In genomic region chr2:14633451-14634211, GRCh38 we compare ENCODE assay signal across 9 cellular contexts. TPM values are rescaled to one million over a fixed set of nuclear protein-coding genes. Genes with fewer than 3 reads are reported as not detected.
DNase-seq lines count a peak whose midpoint lies in the region; ATAC-seq and TF ChIP-seq lines count a peak whose summit lies in the region.
"Had no signal": no experiment of that assay in that cellular context is flagged by ENCODE, and none has a peak within 500 bp of the region (broad histone marks: within the 10 kb centered on the region; RNA-seq: fewer than 3 reads in every experiment).

No MANE protein-coding gene starts in this region.

- H3K4me3 ChIP-seq in GM23338 (peak overlapping the region; percentile 77), adipocyte (ENCODE audit: low read length) (peak overlapping the region; percentile 82), iPS-15b (ENCODE audit: low read depth, low read length) (peak overlapping the region; percentile 70), skeletal muscle tissue (ENCODE audit: low read length in 3 of 3) (peak overlapping the region; percentile 38 to 74 (median 62))

- no peaks in the 10 kb centered on the region for H3K9me3 ChIP-seq in adipocyte (ENCODE audit: control insufficient read depth, low read length)
- H3K9me3 ChIP-seq in iPS-15b (ENCODE audit: control insufficient read depth, insufficient read depth, low read length) = no peaks in the 10 kb centered on the region
- H3K9me3 ChIP-seq in skeletal muscle tissue (ENCODE audit: control insufficient read depth in 3 of 3, low read length in 3 of 3) = no peaks in the 10 kb centered on the region
- H3K9me3 ChIP-seq: MG63 had no signal

- peaks cover 27% of the 10 kb centered on the region for H3K4me1 Mint-ChIP-seq in GM23338

- no peaks in the 10 kb centered on the region for H3K79me2 ChIP-seq in GM23338 (replicated peaks; ENCODE audit: insufficient read depth)

- peak overlapping the region; percentile 81 for H3K4me3 Mint-ChIP-seq in GM23338

- no peaks in the 10 kb centered on the region for H3K9me3 Mint-ChIP-seq in GM23338

- H3K4me1 ChIP-seq in GM23338 (ENCODE audit: insufficient read depth) (peaks cover 14% of the 10 kb centered on the region), adipocyte (ENCODE audit: control insufficient read depth, insufficient read depth, low read length) (peaks cover 15% of the 10 kb centered on the region), iPS-15b (ENCODE audit: control insufficient read depth, insufficient read depth, low read length) (peaks cover 2% of the 10 kb centered on the region), skeletal muscle tissue (ENCODE audit: control insufficient read depth in 3 of 3, insufficient read depth in 3 of 3, low read length in 3 of 3) (peaks cover 29 to 32% (median 31%) of the 10 kb centered on the region in 3 donors)

- H3K4me2 ChIP-seq in GM23338 = peak overlapping the region; percentile 97

- no peak for TF ChIP-seq CTCF in GM23338 (conservative IDR thresholded peaks at IDR 0.05; ENCODE audit: low read depth in 2 of 2)

- H3F3A ChIP-seq in GM23338 (replicated peaks; ENCODE audit: low read depth) = no peaks in the 10 kb centered on the region

- H3K27me3 ChIP-seq in GM23338 (ENCODE audit: insufficient read depth) (peaks cover 77% of the 10 kb centered on the region), adipocyte (replicated peaks; ENCODE audit: control insufficient read depth, insufficient read depth, low read length) (peaks cover 33% of the 10 kb centered on the region), iPS-15b (ENCODE audit: control insufficient read depth, insufficient read depth, low read length) (peaks cover 84% of the 10 kb centered on the region), skeletal muscle tissue (ENCODE audit: control insufficient read depth in 3 of 3, insufficient read depth in 3 of 3, low read length in 3 of 3) (peaks cover 18 to 36% (median 27%) of the 10 kb centered on the region in 3 donors)

- no peaks in the 10 kb centered on the region for H3K9me2 ChIP-seq in GM23338 (ENCODE audit: insufficient read depth)

- no peak overlapping the region for H3K27ac Mint-ChIP-seq in GM23338

- H3K36me3 ChIP-seq in GM23338 (ENCODE audit: insufficient read depth) (no peaks in the 10 kb centered on the region), adipocyte (ENCODE audit: control insufficient read depth, insufficient read depth, low read length, severe bottlenecking) (no peaks in the 10 kb centered on the region), iPS-15b (ENCODE audit: control insufficient read depth, insufficient read depth, low read length) (no peaks in the 10 kb centered on the region), skeletal muscle tissue (ENCODE audit: control insufficient read depth in 3 of 3, insufficient read depth in 3 of 3, low read length in 3 of 3) (no peaks in the 10 kb centered on the region)
- H3K36me3 ChIP-seq: MG63 had no signal

- peak overlapping the region; percentile 94 for H2AFZ ChIP-seq in GM23338

- no peak overlapping the region for H3K9ac ChIP-seq in adipocyte (ENCODE audit: low read length)
- no peak overlapping the region for H3K9ac ChIP-seq in iPS-15b (ENCODE audit: low read depth, low read length)
- no peak overlapping the region for H3K9ac ChIP-seq in skeletal muscle tissue (ENCODE audit: low read depth in 1 of 3, low read length in 3 of 3)

- peak; percentile 11 for DNase-seq in GM23338 (ENCODE audit: low spot score)
- no peak for DNase-seq in adipocyte (ENCODE audit: low read depth)
- DNase-seq in T-helper 1 cell = no peak

- H3K27ac ChIP-seq in GM23338 (ENCODE audit: low read depth) (no peak overlapping the region), skeletal muscle tissue (ENCODE audit: low read depth, low read length) (no peak overlapping the region)

- H3K36me3 Mint-ChIP-seq in GM23338 (ENCODE audit: low read depth) = no peaks in the 10 kb centered on the region; the same call in 2 of the 3 replicates

- ATAC-seq in GM23338 (peak; percentile 2), HG03108 (IDR thresholded peaks at IDR 0.05; ENCODE audit: unreplicated experiment) (no peak), HG03097 (IDR thresholded peaks at IDR 0.05; ENCODE audit: low FRiP score, unreplicated experiment) (no peak)
- ATAC-seq in activated CD4-positive, CD25-positive, alpha-beta regulatory T cell treated with anti-CD3 and anti-CD28 coated beads, Interleukin-2, amount 50 U/mL, for 24 hours = no peak

- H3K27me3 Mint-ChIP-seq in GM23338 (ENCODE audit: insufficient read depth, low read depth, poor library complexity) = peaks cover 48% of the 10 kb centered on the region

- H4K20me1 ChIP-seq in GM23338 (replicated peaks; ENCODE audit: insufficient read depth) = no peaks in the 10 kb centered on the region

TF ChIP-seq in GM23338, 12 proteins besides CTCF, POLR2A, EP300 and RAD21:
- TF ChIP-seq NANOG (IDR thresholded peaks at IDR 0.05; ENCODE audit: borderline replicate concordance) (no peak), ZNF331 (CRISPR knock-in tag; IDR thresholded peaks at IDR 0.05; ENCODE audit: low read depth) (no peak), ZNF114 (CRISPR knock-in tag; IDR thresholded peaks at IDR 0.05) (no peak), STAT1 (IDR thresholded peaks at IDR 0.05; ENCODE audit: unreplicated experiment) (no peak), POLR2AphosphoS5 (IDR thresholded peaks at IDR 0.05; ENCODE audit: low read depth) (no peak), JUNB (IDR thresholded peaks at IDR 0.05; ENCODE audit: unreplicated experiment) (no peak)

RNA-seq across cellular contexts. Expression of gene LRATD1, which starts 1.1 kb away (rescaled TPM):
- total RNA-seq in GM23338 (2014; rRNA removed; shearing (Covaris generic)) = 3.5 and 5.7 TPM in 2 replicates
- 1.8 and 2.7 TPM in 2 replicates for polyA plus RNA-seq in GM23338 (2016; fragmentation: Nextera tagmentation; extraction: Ambion mirVana)
- 5.2 TPM for total RNA-seq in skeletal muscle tissue
